1 cellular context compared by ENCODE assay signal in the genomic region with DNA sequence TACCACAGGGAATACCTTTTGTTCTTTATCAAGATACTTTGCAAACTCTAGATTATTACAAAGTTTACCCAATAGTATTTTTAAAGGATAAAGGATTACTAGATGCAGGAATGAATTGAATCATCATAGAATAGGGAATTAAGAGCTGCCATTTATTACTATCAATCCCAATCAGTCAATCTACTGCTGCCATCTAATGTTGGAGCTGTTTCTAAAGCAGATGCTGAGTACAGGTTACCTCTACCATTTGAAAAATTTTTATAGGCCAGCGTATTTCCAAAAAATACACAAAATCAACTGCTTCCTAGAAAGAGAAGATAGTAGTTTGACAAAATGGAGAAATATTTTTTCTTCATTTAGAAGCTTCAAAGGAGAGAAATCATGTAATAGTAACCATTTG.
TF ChIP-seq lines count a peak whose summit lies in the region.

No MANE protein-coding gene starts in this region.

TF ChIP-seq in H1, 55 proteins besides CTCF, POLR2A, EP300 and RAD21:
- TF ChIP-seq CTBP2 (IDR thresholded peaks at IDR 0.05; ENCODE audit: borderline replicate concordance, insufficient read depth, insufficient read length, low read length): no peak
- TF ChIP-seq RNF2 (IDR thresholded peaks at IDR 0.05; ENCODE audit: borderline replicate concordance, low read depth, low read length, missing control alignments, poor library complexity, severe bottlenecking): no peak
- no peak for TF ChIP-seq TCF12 (IDR thresholded peaks at IDR 0.05; ENCODE audit: low read depth, low read length)
- no peak for TF ChIP-seq ASH2L (IDR thresholded peaks at IDR 0.05; ENCODE audit: low read length)
- no peak for TF ChIP-seq SP4 (IDR thresholded peaks at IDR 0.05; ENCODE audit: low read length)
- TF ChIP-seq POU5F1 (IDR thresholded peaks at IDR 0.05; ENCODE audit: low read depth, low read length): no peak
- TF ChIP-seq FOSL1 (IDR thresholded peaks at IDR 0.05; ENCODE audit: insufficient read depth, low read depth, low read length): no peak
- TF ChIP-seq KDM1A (IDR thresholded peaks at IDR 0.05; ENCODE audit: borderline replicate concordance, low read length): no peak
- TF ChIP-seq EZH2 (IDR thresholded peaks at IDR 0.05; ENCODE audit: low read depth, low read length, severe bottlenecking): no peak
- no peak for TF ChIP-seq GABPA (IDR thresholded peaks at IDR 0.05; ENCODE audit: borderline replicate concordance, insufficient read depth, low read length)
- TF ChIP-seq, protein P1, sequence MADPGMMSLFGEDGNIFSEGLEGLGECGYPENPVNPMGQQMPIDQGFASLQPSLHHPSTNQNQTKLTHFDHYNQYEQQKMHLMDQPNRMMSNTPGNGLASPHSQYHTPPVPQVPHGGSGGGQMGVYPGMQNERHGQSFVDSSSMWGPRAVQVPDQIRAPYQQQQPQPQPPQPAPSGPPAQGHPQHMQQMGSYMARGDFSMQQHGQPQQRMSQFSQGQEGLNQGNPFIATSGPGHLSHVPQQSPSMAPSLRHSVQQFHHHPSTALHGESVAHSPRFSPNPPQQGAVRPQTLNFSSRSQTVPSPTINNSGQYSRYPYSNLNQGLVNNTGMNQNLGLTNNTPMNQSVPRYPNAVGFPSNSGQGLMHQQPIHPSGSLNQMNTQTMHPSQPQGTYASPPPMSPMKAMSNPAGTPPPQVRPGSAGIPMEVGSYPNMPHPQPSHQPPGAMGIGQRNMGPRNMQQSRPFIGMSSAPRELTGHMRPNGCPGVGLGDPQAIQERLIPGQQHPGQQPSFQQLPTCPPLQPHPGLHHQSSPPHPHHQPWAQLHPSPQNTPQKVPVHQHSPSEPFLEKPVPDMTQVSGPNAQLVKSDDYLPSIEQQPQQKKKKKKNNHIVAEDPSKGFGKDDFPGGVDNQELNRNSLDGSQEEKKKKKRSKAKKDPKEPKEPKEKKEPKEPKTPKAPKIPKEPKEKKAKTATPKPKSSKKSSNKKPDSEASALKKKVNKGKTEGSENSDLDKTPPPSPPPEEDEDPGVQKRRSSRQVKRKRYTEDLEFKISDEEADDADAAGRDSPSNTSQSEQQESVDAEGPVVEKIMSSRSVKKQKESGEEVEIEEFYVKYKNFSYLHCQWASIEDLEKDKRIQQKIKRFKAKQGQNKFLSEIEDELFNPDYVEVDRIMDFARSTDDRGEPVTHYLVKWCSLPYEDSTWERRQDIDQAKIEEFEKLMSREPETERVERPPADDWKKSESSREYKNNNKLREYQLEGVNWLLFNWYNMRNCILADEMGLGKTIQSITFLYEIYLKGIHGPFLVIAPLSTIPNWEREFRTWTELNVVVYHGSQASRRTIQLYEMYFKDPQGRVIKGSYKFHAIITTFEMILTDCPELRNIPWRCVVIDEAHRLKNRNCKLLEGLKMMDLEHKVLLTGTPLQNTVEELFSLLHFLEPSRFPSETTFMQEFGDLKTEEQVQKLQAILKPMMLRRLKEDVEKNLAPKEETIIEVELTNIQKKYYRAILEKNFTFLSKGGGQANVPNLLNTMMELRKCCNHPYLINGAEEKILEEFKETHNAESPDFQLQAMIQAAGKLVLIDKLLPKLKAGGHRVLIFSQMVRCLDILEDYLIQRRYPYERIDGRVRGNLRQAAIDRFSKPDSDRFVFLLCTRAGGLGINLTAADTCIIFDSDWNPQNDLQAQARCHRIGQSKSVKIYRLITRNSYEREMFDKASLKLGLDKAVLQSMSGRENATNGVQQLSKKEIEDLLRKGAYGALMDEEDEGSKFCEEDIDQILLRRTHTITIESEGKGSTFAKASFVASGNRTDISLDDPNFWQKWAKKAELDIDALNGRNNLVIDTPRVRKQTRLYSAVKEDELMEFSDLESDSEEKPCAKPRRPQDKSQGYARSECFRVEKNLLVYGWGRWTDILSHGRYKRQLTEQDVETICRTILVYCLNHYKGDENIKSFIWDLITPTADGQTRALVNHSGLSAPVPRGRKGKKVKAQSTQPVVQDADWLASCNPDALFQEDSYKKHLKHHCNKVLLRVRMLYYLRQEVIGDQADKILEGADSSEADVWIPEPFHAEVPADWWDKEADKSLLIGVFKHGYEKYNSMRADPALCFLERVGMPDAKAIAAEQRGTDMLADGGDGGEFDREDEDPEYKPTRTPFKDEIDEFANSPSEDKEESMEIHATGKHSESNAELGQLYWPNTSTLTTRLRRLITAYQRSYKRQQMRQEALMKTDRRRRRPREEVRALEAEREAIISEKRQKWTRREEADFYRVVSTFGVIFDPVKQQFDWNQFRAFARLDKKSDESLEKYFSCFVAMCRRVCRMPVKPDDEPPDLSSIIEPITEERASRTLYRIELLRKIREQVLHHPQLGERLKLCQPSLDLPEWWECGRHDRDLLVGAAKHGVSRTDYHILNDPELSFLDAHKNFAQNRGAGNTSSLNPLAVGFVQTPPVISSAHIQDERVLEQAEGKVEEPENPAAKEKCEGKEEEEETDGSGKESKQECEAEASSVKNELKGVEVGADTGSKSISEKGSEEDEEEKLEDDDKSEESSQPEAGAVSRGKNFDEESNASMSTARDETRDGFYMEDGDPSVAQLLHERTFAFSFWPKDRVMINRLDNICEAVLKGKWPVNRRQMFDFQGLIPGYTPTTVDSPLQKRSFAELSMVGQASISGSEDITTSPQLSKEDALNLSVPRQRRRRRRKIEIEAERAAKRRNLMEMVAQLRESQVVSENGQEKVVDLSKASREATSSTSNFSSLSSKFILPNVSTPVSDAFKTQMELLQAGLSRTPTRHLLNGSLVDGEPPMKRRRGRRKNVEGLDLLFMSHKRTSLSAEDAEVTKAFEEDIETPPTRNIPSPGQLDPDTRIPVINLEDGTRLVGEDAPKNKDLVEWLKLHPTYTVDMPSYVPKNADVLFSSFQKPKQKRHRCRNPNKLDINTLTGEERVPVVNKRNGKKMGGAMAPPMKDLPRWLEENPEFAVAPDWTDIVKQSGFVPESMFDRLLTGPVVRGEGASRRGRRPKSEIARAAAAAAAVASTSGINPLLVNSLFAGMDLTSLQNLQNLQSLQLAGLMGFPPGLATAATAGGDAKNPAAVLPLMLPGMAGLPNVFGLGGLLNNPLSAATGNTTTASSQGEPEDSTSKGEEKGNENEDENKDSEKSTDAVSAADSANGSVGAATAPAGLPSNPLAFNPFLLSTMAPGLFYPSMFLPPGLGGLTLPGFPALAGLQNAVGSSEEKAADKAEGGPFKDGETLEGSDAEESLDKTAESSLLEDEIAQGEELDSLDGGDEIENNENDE (IDR thresholded peaks at IDR 0.05; ENCODE audit: insufficient replicate concordance, low read length): no peak
- TF ChIP-seq TBP (IDR thresholded peaks at IDR 0.05; ENCODE audit: low read depth, low read length): no peak
